Comparison of ENCODE assay signal across 11 cellular contexts in the genomic region with DNA sequence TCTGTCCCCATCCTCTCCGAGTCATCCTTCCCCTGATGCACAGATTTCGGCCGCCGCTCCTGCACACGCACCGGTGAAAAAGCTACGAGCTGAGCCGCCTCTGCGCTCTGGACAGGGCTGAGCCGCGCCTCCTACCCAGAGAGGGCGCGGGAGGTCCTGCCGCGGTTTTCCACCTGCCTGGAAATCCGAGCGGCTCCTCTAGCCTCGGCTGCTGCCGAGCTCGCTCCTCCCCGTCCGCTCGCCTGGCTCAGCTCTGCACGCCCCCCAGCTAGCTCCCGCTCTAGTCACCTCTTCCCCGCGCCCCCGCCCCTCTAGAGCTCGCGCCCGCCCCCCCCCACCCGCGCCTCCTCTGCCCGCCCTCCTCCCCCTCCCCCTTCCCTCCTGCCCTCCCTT. TPM values are rescaled to one million over a fixed set of nuclear protein-coding genes. Genes with fewer than 3 reads are reported as not detected.
DNase-seq lines count a peak whose midpoint lies in the region; TF ChIP-seq lines count a peak whose summit lies in the region.
"Had no signal": no experiment of that assay in that cellular context is flagged by ENCODE, and none has a peak within 500 bp of the region (broad histone marks: within the 10 kb centered on the region; RNA-seq: fewer than 3 reads in every experiment).

No MANE protein-coding gene starts in this region.

- no peaks in the 10 kb centered on the region for H3K9me3 Mint-ChIP-seq in osteocyte (ENCODE audit: unreplicated experiment)

- no peak for TF ChIP-seq CTCF in osteocyte (IDR thresholded peaks at IDR 0.05)

- H3K27ac ChIP-seq in caudate nucleus (ENCODE audit: low read depth, low read length): peak overlapping the region; percentile 82

- peaks cover 73% of the 10 kb centered on the region for H3K27me3 Mint-ChIP-seq in osteocyte (ENCODE audit: unreplicated experiment)

- no peak overlapping the region for H3K27ac Mint-ChIP-seq in osteocyte (ENCODE audit: unreplicated experiment)

- H3K4me1 Mint-ChIP-seq in osteocyte (ENCODE audit: unreplicated experiment): peaks cover 7% of the 10 kb centered on the region

- H3K4me3 Mint-ChIP-seq in osteocyte (ENCODE audit: unreplicated experiment): no peak overlapping the region

- peak; percentile 40 for DNase-seq in COLO668 (lab: John Stamatoyannopoulos, UW; ENCODE audit: unreplicated experiment)
- peak; percentile 6 for DNase-seq in NCI-H2029 treated with DMSO at 0.1 percent for 48 hours (lab: John Stamatoyannopoulos, UW)
- DNase-seq in caudate nucleus (lab: John Stamatoyannopoulos, UW): peak in 31 of 61 donors; percentile 7 to 69 (median 39)
- peak; percentile 46 for DNase-seq in middle frontal gyrus (ENCODE audit: extremely low spot score, low spot score)
- no peak for DNase-seq in activated naive CD4-positive, alpha-beta T cell (lab: John Stamatoyannopoulos, UW)
- no peak for DNase-seq in occipital lobe (lab: John Stamatoyannopoulos, UW)
- no peak for DNase-seq in osteocyte (ENCODE audit: extremely low spot score, unreplicated experiment)
- DNase-seq in mucosa of gallbladder (ENCODE audit: low spot score): no peak
- DNase-seq: Calu3, cortex of kidney, SIG-M5 had no signal

- no peaks in the 10 kb centered on the region for H3K36me3 Mint-ChIP-seq in osteocyte (ENCODE audit: unreplicated experiment)

RNA-seq across cellular contexts. Expression of gene SHISA9, which starts 0.2 kb away (rescaled TPM):
- total RNA-seq in occipital lobe: 14.7 TPM
- total RNA-seq in osteocyte: 0.05 TPM in 1 of 2 replicates, not detected in the other
- total RNA-seq in mucosa of gallbladder: 0.89 TPM
- total RNA-seq: Calu3 had no signal

Comparison
In these comparisons a context has a peak if more than half of its experiments do, and no peak if none do; other contexts are left out.
1. DNase-seq: peak in COLO668 (single experiment), NCI-H2029 treated with DMSO at 0.1 percent for 48 hours (single experiment), caudate nucleus (31 of 61) and middle frontal gyrus (single experiment); none in activated naive CD4-positive, alpha-beta T cell (0 of 4), occipital lobe (single experiment), osteocyte (single experiment) and mucosa of gallbladder (single experiment).